In the genomic region with DNA sequence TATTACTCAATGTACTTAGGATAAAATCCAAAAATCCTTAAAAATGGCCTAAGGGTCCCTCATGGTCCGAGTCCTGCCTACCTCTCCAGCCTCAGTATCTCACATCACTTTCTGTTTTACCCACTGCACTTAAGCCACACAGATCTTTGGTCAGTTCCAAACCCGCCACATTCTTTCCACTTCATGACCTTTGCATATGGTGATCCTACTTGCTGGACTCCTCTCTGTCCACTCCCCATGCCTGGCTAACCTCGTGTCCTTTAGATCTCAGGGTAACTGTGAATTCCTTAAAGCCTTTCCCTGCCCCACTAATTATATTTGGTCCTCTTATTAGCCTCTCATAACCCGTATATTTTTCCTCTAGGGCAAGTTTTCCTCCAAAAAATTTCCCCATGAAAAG, we compare ENCODE assay signal across 9 cellular contexts. TPM values are rescaled to one million over a fixed set of nuclear protein-coding genes. Genes with fewer than 3 reads are reported as not detected.
DNase-seq lines count a peak whose midpoint lies in the region; ATAC-seq and TF ChIP-seq lines count a peak whose summit lies in the region.
"Had no signal": no experiment of that assay in that cellular context is flagged by ENCODE, and none has a peak within 500 bp of the region (broad histone marks: within the 10 kb centered on the region; RNA-seq: fewer than 3 reads in every experiment).

No MANE protein-coding gene starts in this region.

- peaks cover 21% of the 10 kb centered on the region for H3K4me1 Mint-ChIP-seq in endothelial cell (ENCODE audit: unreplicated experiment)
- H3K4me1 Mint-ChIP-seq in progenitor cell of endocrine pancreas (ENCODE audit: low read depth): peaks cover 15% of the 10 kb centered on the region

- no peak overlapping the region for H3K27ac ChIP-seq in OCI-LY1 (ENCODE audit: low read depth, low read length, poor library complexity, severe bottlenecking)

- H3K4me1 ChIP-seq in ES-I3 (ENCODE audit: insufficient read depth, low read length) (peaks cover 10% of the 10 kb centered on the region; the same call in 1 of the 2 replicates), OCI-LY1 (ENCODE audit: insufficient read depth, low read length, severe bottlenecking) (peaks cover 42% of the 10 kb centered on the region)
- H3K4me1 ChIP-seq: foreskin keratinocyte had no signal

- H3K9me3 Mint-ChIP-seq in endothelial cell (ENCODE audit: unreplicated experiment) (no peaks in the 10 kb centered on the region), progenitor cell of endocrine pancreas (ENCODE audit: low read depth) (no peaks in the 10 kb centered on the region)

- TF ChIP-seq CTCF in OCI-LY1 (IDR thresholded peaks at IDR 0.05; ENCODE audit: low read length): no peak
- no peak for TF ChIP-seq CTCF in endothelial cell (IDR thresholded peaks at IDR 0.05; ENCODE audit: unreplicated experiment)
- no peak for TF ChIP-seq CTCF in progenitor cell of endocrine pancreas (IDR thresholded peaks at IDR 0.05; ENCODE audit: unreplicated experiment)
- no peak for TF ChIP-seq CTCF in GM13976 (IDR thresholded peaks at IDR 0.05; ENCODE audit: borderline replicate concordance, control extremely low read depth, extremely low read depth, insufficient read depth, missing control alignments)

- H3K9ac ChIP-seq in ES-I3 (ENCODE audit: low read depth, low read length): peak overlapping the region; percentile 99; the same call in 1 of the 2 replicates
- peak overlapping the region; percentile 94 for H3K9ac ChIP-seq in OCI-LY1 (ENCODE audit: low read length)

- H3K4me2 ChIP-seq in OCI-LY1 (ENCODE audit: low read length): peak overlapping the region; percentile 84

- H3K4me3 Mint-ChIP-seq in endothelial cell (ENCODE audit: unreplicated experiment) (peak overlapping the region; percentile 74), progenitor cell of endocrine pancreas (ENCODE audit: low read depth) (peak overlapping the region; percentile 99)

- no peak for TF ChIP-seq POLR2A in GM18505 (IDR thresholded peaks at IDR 0.05; ENCODE audit: borderline replicate concordance, extremely low read depth, insufficient read depth, insufficient read length)

- no peaks in the 10 kb centered on the region for H4K20me1 ChIP-seq in OCI-LY1 (ENCODE audit: insufficient read depth, low read length)

- no peak for ATAC-seq in GM18505 (IDR thresholded peaks at IDR 0.05; ENCODE audit: unreplicated experiment)

- peaks cover 37% of the 10 kb centered on the region for H3K79me2 ChIP-seq in OCI-LY1 (ENCODE audit: insufficient read depth, low read length)

- no peak overlapping the region for H2AFZ ChIP-seq in OCI-LY1 (ENCODE audit: low read length)

- H3K9me3 ChIP-seq in ES-I3 (ENCODE audit: control insufficient read depth, insufficient read depth, low read length) (no peaks in the 10 kb centered on the region), OCI-LY1 (ENCODE audit: low read length) (no peaks in the 10 kb centered on the region)

- H3K36me3 ChIP-seq in ES-I3 (ENCODE audit: insufficient read depth, low read length) (peaks cover 8% of the 10 kb centered on the region), OCI-LY1 (ENCODE audit: insufficient read depth, low read length) (peaks cover 48% of the 10 kb centered on the region)

- peak overlapping the region; percentile 88 for H3K4me3 ChIP-seq in OCI-LY1 (ENCODE audit: low read depth, low read length, poor library complexity, severe bottlenecking)

- DNase-seq in endothelial cell (ENCODE audit: low spot score) (no peak), progenitor cell of endocrine pancreas (ENCODE audit: low spot score, unreplicated experiment) (no peak), NCI-H748 (lab: John Stamatoyannopoulos, UW; ENCODE audit: unreplicated experiment) (no peak), NCI-H748 treated with DMSO at 0.1 percent for 48 hours (lab: John Stamatoyannopoulos, UW) (no peak), GM13976 (ENCODE audit: low spot score) (no peak)
- DNase-seq: foreskin keratinocyte had no signal

- no peaks in the 10 kb centered on the region for H3K9me2 ChIP-seq in OCI-LY1 (ENCODE audit: low read depth, low read length)

- peaks cover 4% of the 10 kb centered on the region for H3K27me3 Mint-ChIP-seq in endothelial cell (ENCODE audit: unreplicated experiment)
- no peaks in the 10 kb centered on the region for H3K27me3 Mint-ChIP-seq in progenitor cell of endocrine pancreas

- H3F3A ChIP-seq in OCI-LY1 (ENCODE audit: insufficient read depth, low read length): no peaks in the 10 kb centered on the region; the same call in 1 of the 2 replicates

- in situ Hi-C loops in GM13976 (cut with MboI; ENCODE audit: low sequenced_read_pairs, unreplicated experiment): no loop called here

- H3K36me3 Mint-ChIP-seq in endothelial cell (ENCODE audit: low read depth, unreplicated experiment) (peaks cover 9% of the 10 kb centered on the region), progenitor cell of endocrine pancreas (ENCODE audit: insufficient read depth) (peaks cover 8% of the 10 kb centered on the region)

- no peaks in the 10 kb centered on the region for H3K27me3 ChIP-seq in OCI-LY1 (ENCODE audit: insufficient read depth, low read length)
- H3K27me3 ChIP-seq: foreskin keratinocyte had no signal

- no peak overlapping the region for H3K27ac Mint-ChIP-seq in endothelial cell (ENCODE audit: unreplicated experiment)
- peak overlapping the region; percentile 85 for H3K27ac Mint-ChIP-seq in progenitor cell of endocrine pancreas

RNA-seq across cellular contexts. Expression of a gene that starts 1.2 kb away (rescaled TPM):
- total RNA-seq in endothelial cell (ENCODE audit: unreplicated experiment) (30.2 TPM), progenitor cell of endocrine pancreas (80.7 and 82.7 TPM in 2 replicates)
